In genomic region chr15:74727727-74728126, GRCh38 we compare ENCODE assay signal across 1 cellular context.
TF ChIP-seq lines count a peak whose summit lies in the region.

No MANE protein-coding gene starts in this region.

TF ChIP-seq in HepG2, 621 proteins besides CTCF, POLR2A, EP300 and RAD21:
- TF ChIP-seq ZMAT5 (CRISPR knock-in tag; IDR thresholded peaks at IDR 0.05; ENCODE audit: borderline replicate concordance, low read depth) (no peak), ZNF629 (CRISPR knock-in tag; conservative IDR thresholded peaks at IDR 0.05) (no peak), ZNF256 (CRISPR knock-in tag; conservative IDR thresholded peaks at IDR 0.05) (no peak), ZNF713 (CRISPR knock-in tag; IDR thresholded peaks at IDR 0.05) (no peak), ZNF263 (CRISPR knock-in tag; IDR thresholded peaks at IDR 0.05) (0 out of 2 replicates have a peak, but pooled peaks have one; percentile 16), ZNF235 (CRISPR knock-in tag; IDR thresholded peaks at IDR 0.05; ENCODE audit: borderline replicate concordance) (no peak)
